ENCODE assay signal across 8 cellular contexts in genomic region chr2:36356990-36357505, GRCh38. TPM values are rescaled to one million over a fixed set of nuclear protein-coding genes. Genes with fewer than 3 reads are reported as not detected.
DNase-seq lines count a peak whose midpoint lies in the region; ATAC-seq and TF ChIP-seq lines count a peak whose summit lies in the region.

No MANE protein-coding gene starts in this region.

- peaks cover 60% of the 10 kb centered on the region for H3K27me3 Mint-ChIP-seq in activated CD4-positive, alpha-beta T cell treated with anti-CD3 and anti-CD28 coated beads, Interleukin-2, amount 10 ng/mL, durations not matched to agents 24 days and 14 days

- H3K9me3 ChIP-seq in osteoblast (ENCODE audit: low read depth, low read length): no peaks in the 10 kb centered on the region

- H3K27me3 ChIP-seq in osteoblast (ENCODE audit: insufficient read depth, low read length): no peaks in the 10 kb centered on the region

- H3K27ac Mint-ChIP-seq in activated CD4-positive, alpha-beta T cell treated with anti-CD3 and anti-CD28 coated beads, Interleukin-2, amount 10 ng/mL, durations not matched to agents 24 days and 14 days: peak overlapping the region; percentile 86

- peak overlapping the region; percentile 96 for H3K4me3 Mint-ChIP-seq in activated CD4-positive, alpha-beta T cell treated with anti-CD3 and anti-CD28 coated beads, Interleukin-2, amount 10 ng/mL, durations not matched to agents 24 days and 14 days

- no peak for TF ChIP-seq CTCF in fibroblast of mammary gland (conservative IDR thresholded peaks at IDR 0.05; ENCODE audit: control insufficient read depth, insufficient read depth, low read depth, low read length)
- no peak for TF ChIP-seq CTCF in osteoblast (IDR thresholded peaks at IDR 0.05; ENCODE audit: extremely low read depth, low read depth, low read length)

- H3K4me2 ChIP-seq in osteoblast (ENCODE audit: insufficient read depth, low read length): peak overlapping the region; percentile 84

- ATAC-seq in GM18868 (IDR thresholded peaks at IDR 0.05; ENCODE audit: unreplicated experiment) (peak; percentile 10), HG03175 (IDR thresholded peaks at IDR 0.05; ENCODE audit: unreplicated experiment) (peak; percentile 30)

- H3K4me1 ChIP-seq in osteoblast (ENCODE audit: insufficient read depth, low read length): peaks cover 62% of the 10 kb centered on the region

- H3K4me3 ChIP-seq in fibroblast of mammary gland (ENCODE audit: control insufficient read depth, low read depth, low read length) (peak overlapping the region; percentile 90), osteoblast (ENCODE audit: insufficient read depth, low read length) (peak overlapping the region; percentile 96)

- in situ Hi-C loops in ACHN (cut with HindIII; ENCODE audit: low pct_ligation_motif_present, low pct_unique_long_range_greater_than_20kb, low sequenced_read_pairs): no loop called here

- H3K27ac ChIP-seq in osteoblast (ENCODE audit: low read depth, low read length): peak overlapping the region; percentile 94

- H3K36me3 Mint-ChIP-seq in activated CD4-positive, alpha-beta T cell treated with anti-CD3 and anti-CD28 coated beads, Interleukin-2, amount 10 ng/mL, durations not matched to agents 24 days and 14 days (ENCODE audit: low read depth): no peaks in the 10 kb centered on the region

- peaks cover 31% of the 10 kb centered on the region for H3K4me1 Mint-ChIP-seq in activated CD4-positive, alpha-beta T cell treated with anti-CD3 and anti-CD28 coated beads, Interleukin-2, amount 10 ng/mL, durations not matched to agents 24 days and 14 days

- peak; percentile 56 for DNase-seq in ACHN
- peak; percentile 73 for DNase-seq in activated CD4-positive, alpha-beta T cell treated with anti-CD3 and anti-CD28 coated beads, Interleukin-2, amount 10 ng/mL, durations not matched to agents 24 days and 14 days
- peak; percentile 51 for DNase-seq in fibroblast of mammary gland (ENCODE audit: low read depth)
- DNase-seq in osteoblast (ENCODE audit: insufficient read length, low spot score, missing footprints): no peak
- DNase-seq in T1000 (lab: John Stamatoyannopoulos, UW): no peak
- no peak for DNase-seq in COR-L47 (lab: John Stamatoyannopoulos, UW)

- H3K9me3 Mint-ChIP-seq in activated CD4-positive, alpha-beta T cell treated with anti-CD3 and anti-CD28 coated beads, Interleukin-2, amount 10 ng/mL, durations not matched to agents 24 days and 14 days: no peaks in the 10 kb centered on the region

- H3K36me3 ChIP-seq in osteoblast (ENCODE audit: insufficient read depth, low read length): peaks cover 26% of the 10 kb centered on the region

- peaks cover 86% of the 10 kb centered on the region for H3K79me2 ChIP-seq in osteoblast (ENCODE audit: insufficient read depth, low read length)

- H2AFZ ChIP-seq in osteoblast (ENCODE audit: low read length): no peak overlapping the region

- intact Hi-C loops in activated CD4-positive, alpha-beta T cell treated with anti-CD3 and anti-CD28 coated beads, Interleukin-2, amount 10 ng/mL, durations not matched to agents 24 days and 14 days (cut with micrococcal nuclease): loop anchor here (1.0 to 10.0 kb wide), 6 partner anchors 104 to 482 kb away; no protein-coding TSS in a partner anchor

- peaks cover 55% of the 10 kb centered on the region for H4K20me1 ChIP-seq in osteoblast (ENCODE audit: insufficient read depth, low read length)

RNA-seq across cellular contexts. Expression of gene CRIM1, which starts 1.5 kb away (rescaled TPM):
- total RNA-seq in activated CD4-positive, alpha-beta T cell treated with anti-CD3 and anti-CD28 coated beads, Interleukin-2, amount 10 ng/mL, durations not matched to agents 24 days and 14 days: 16.8 and 19.0 TPM in 2 replicates
- 321 and 362 TPM in 2 replicates for total RNA-seq in osteoblast

Comparison
In these comparisons a context has a peak if more than half of its experiments do, and no peak if none do; other contexts are left out.
1. DNase-seq: peak in ACHN (single experiment), activated CD4-positive, alpha-beta T cell treated with anti-CD3 and anti-CD28 coated beads, Interleukin-2, amount 10 ng/mL, durations not matched to agents 24 days and 14 days (single experiment) and fibroblast of mammary gland (single experiment); none in osteoblast (single experiment), T1000 (single experiment) and COR-L47 (single experiment).
2. RNA of gene CRIM1, which starts 1.5 kb away (total RNA-seq): 321 to 362 TPM in osteoblast; 16.8 to 19.0 TPM in activated CD4-positive, alpha-beta T cell treated with anti-CD3 and anti-CD28 coated beads, Interleukin-2, amount 10 ng/mL, durations not matched to agents 24 days and 14 days; every median in the first group is over 10 times any median in the second.